ENCODE assay signal across 28 cellular contexts in genomic region chr4:7683126-7683703, GRCh38.
"Had no signal": no experiment of that assay in that cellular context is flagged by ENCODE, and none has a peak within 500 bp of the region (broad histone marks: within the 10 kb centered on the region; RNA-seq: fewer than 3 reads in every experiment).

No MANE protein-coding gene starts in this region.

- H3K4me2 ChIP-seq: hepatocyte had no signal

- H3K4me1 ChIP-seq: pancreas, prostate gland, sigmoid colon, spleen, suprapubic skin, tibial artery, upper lobe of right lung, uterus had no signal

- H3K27me3 Mint-ChIP-seq: memory B cell; natural killer cell treated with Interleukin-12 subunit alpha and Interleukin-12 subunit beta and Interleukin-15 and Interleukin-18, amount 100 ng/mL, for 72 hours had no signal

- H3K9me3 Mint-ChIP-seq: natural killer cell treated with Interleukin-12 subunit alpha and Interleukin-12 subunit beta and Interleukin-15 and Interleukin-18, amount 100 ng/mL, for 72 hours; stimulated activated effector memory CD8-positive, alpha-beta T cell treated with anti-CD3 and anti-CD28 coated beads, Interleukin-12 subunit alpha, Interleukin-12 subunit beta, amount 100 ng/mL, for 72 hours; stimulated activated naive CD8-positive, alpha-beta T cell treated with anti-CD3 and anti-CD28 coated beads, Interleukin-15, Interleukin-2, amounts not matched to agents 100 ng/mL and 50 ng/mL, for 24 hours had no signal

- DNase-seq: heart right ventricle; islet precursor cell; kidney glomerular epithelial cell; left cardiac atrium; midbrain; mucosa of descending colon; naive thymus-derived CD4-positive, alpha-beta T cell; pancreas; retina; right cardiac atrium; sigmoid colon; small intestine; spleen; stimulated activated CD4-positive, alpha-beta T cell treated with anti-CD3 and anti-CD28 coated beads, Interleukin-4, amount 100 ng/mL, for 24 hours; stimulated activated naive CD4-positive, alpha-beta T cell; tibial artery; trophoblast cell; upper lobe of right lung; uterus had no signal

- H3K4me3 Mint-ChIP-seq: memory B cell; naive thymus-derived CD4-positive, alpha-beta T cell; natural killer cell treated with Interleukin-12 subunit alpha and Interleukin-12 subunit beta and Interleukin-15 and Interleukin-18, amount 100 ng/mL, for 72 hours; stimulated activated effector memory CD8-positive, alpha-beta T cell treated with anti-CD3 and anti-CD28 coated beads, Interleukin-12 subunit alpha, Interleukin-12 subunit beta, amount 100 ng/mL, for 72 hours; stimulated activated naive CD8-positive, alpha-beta T cell treated with anti-CD3 and anti-CD28 coated beads, Interleukin-15, Interleukin-2, amounts not matched to agents 100 ng/mL and 50 ng/mL, for 24 hours had no signal

- H3K79me2 ChIP-seq: hepatocyte had no signal

- H3K36me3 Mint-ChIP-seq: memory B cell; naive thymus-derived CD4-positive, alpha-beta T cell; natural killer cell treated with Interleukin-12 subunit alpha and Interleukin-12 subunit beta and Interleukin-15 and Interleukin-18, amount 100 ng/mL, for 72 hours; stimulated activated effector memory CD8-positive, alpha-beta T cell treated with anti-CD3 and anti-CD28 coated beads, Interleukin-12 subunit alpha, Interleukin-12 subunit beta, amount 100 ng/mL, for 72 hours had no signal

- H3K27me3 ChIP-seq: hepatocyte, pancreas, sigmoid colon, upper lobe of right lung, uterus had no signal

- FAIRE-seq: pancreas, small intestine had no signal

- H3K4me1 Mint-ChIP-seq: memory B cell; naive thymus-derived CD4-positive, alpha-beta T cell; stimulated activated effector memory CD8-positive, alpha-beta T cell treated with anti-CD3 and anti-CD28 coated beads, Interleukin-12 subunit alpha, Interleukin-12 subunit beta, amount 100 ng/mL, for 72 hours had no signal

- H3K27ac Mint-ChIP-seq: memory B cell; naive thymus-derived CD4-positive, alpha-beta T cell; natural killer cell treated with Interleukin-12 subunit alpha and Interleukin-12 subunit beta and Interleukin-15 and Interleukin-18, amount 100 ng/mL, for 72 hours; stimulated activated effector memory CD8-positive, alpha-beta T cell treated with anti-CD3 and anti-CD28 coated beads, Interleukin-12 subunit alpha, Interleukin-12 subunit beta, amount 100 ng/mL, for 72 hours; stimulated activated naive CD8-positive, alpha-beta T cell treated with anti-CD3 and anti-CD28 coated beads, Interleukin-15, Interleukin-2, amounts not matched to agents 100 ng/mL and 50 ng/mL, for 24 hours had no signal

- H3K9me3 ChIP-seq: mucosa of descending colon, pancreas, prostate gland, suprapubic skin, upper lobe of right lung had no signal

- H2AFZ ChIP-seq: hepatocyte had no signal

- H3K27ac ChIP-seq: heart right ventricle, hepatocyte, pancreas, prostate gland, sigmoid colon, spleen, suprapubic skin, thoracic aorta, tibial artery, upper lobe of right lung, uterus had no signal

- H3K36me3 ChIP-seq: heart right ventricle, pancreas, prostate gland, sigmoid colon, spleen, suprapubic skin, thoracic aorta, tibial artery, upper lobe of right lung, uterus had no signal

- ATAC-seq: heart right ventricle; left cardiac atrium; left lobe of liver; mucosa of descending colon; naive thymus-derived CD4-positive, alpha-beta T cell; natural killer cell treated with Interleukin-12 subunit alpha and Interleukin-12 subunit beta and Interleukin-15 and Interleukin-18, amount 100 ng/mL, for 72 hours; pancreas; right cardiac atrium; stimulated activated effector memory CD8-positive, alpha-beta T cell treated with anti-CD3 and anti-CD28 coated beads, Interleukin-12 subunit alpha, Interleukin-12 subunit beta, amount 100 ng/mL, for 72 hours; upper lobe of right lung had no signal

- H3K4me3 ChIP-seq: heart right ventricle, hepatocyte, mucosa of descending colon, pancreas, prostate gland, sigmoid colon, spleen, suprapubic skin, thoracic aorta, tibial artery, upper lobe of right lung, uterus had no signal
